8 cellular contexts compared by ENCODE assay signal in genomic region chr12:47870175-47870781, GRCh38. TPM values are rescaled to one million over a fixed set of nuclear protein-coding genes. Genes with fewer than 3 reads are reported as not detected.
DNase-seq lines count a peak whose midpoint lies in the region; ATAC-seq and TF ChIP-seq lines count a peak whose summit lies in the region.

No MANE protein-coding gene starts in this region.

- no peak overlapping the region for H3K9ac ChIP-seq in OCI-LY3 (ENCODE audit: low read length)
- H3K9ac ChIP-seq in parathyroid adenoma = no peak overlapping the region

- H3K36me3 ChIP-seq in OCI-LY3 (replicated peaks; ENCODE audit: low read depth, low read length) (no peaks in the 10 kb centered on the region), esophagus muscularis mucosa (no peaks in the 10 kb centered on the region), parathyroid adenoma (ENCODE audit: control insufficient read depth, insufficient read depth, low read length) (no peaks in the 10 kb centered on the region)

- TF ChIP-seq CTCF in OCI-LY3 (IDR thresholded peaks at IDR 0.05; ENCODE audit: low read depth, low read length) (peak; percentile 26), esophagus muscularis mucosa (IDR thresholded peaks at IDR 0.05) (peak; percentile 7 to 40 (median 17)), parathyroid adenoma (IDR thresholded peaks at IDR 0.05) (peak; percentile 53)

- no peak overlapping the region for H3K4me3 ChIP-seq in OCI-LY3 (ENCODE audit: low read length)
- H3K4me3 ChIP-seq in esophagus muscularis mucosa = no peak overlapping the region
- no peak overlapping the region for H3K4me3 ChIP-seq in parathyroid adenoma (ENCODE audit: low read depth, low read length)

- H3K27ac ChIP-seq in OCI-LY3 (ENCODE audit: low read length) = no peak overlapping the region
- peak overlapping the region in 3 of 4 donors; percentile 13 to 36 (median 20) for H3K27ac ChIP-seq in esophagus muscularis mucosa (replicated peaks in 1 of 4)
- H3K27ac ChIP-seq in parathyroid adenoma = peak overlapping the region; percentile 77

- H3K9me3 ChIP-seq in OCI-LY3 (ENCODE audit: insufficient read depth, low read length) (no peaks in the 10 kb centered on the region), esophagus muscularis mucosa (no peaks in the 10 kb centered on the region), parathyroid adenoma (ENCODE audit: control insufficient read depth, low read length) (no peaks in the 10 kb centered on the region)

- H4K20me1 ChIP-seq in OCI-LY3 (ENCODE audit: insufficient read depth, low read length) = no peaks in the 10 kb centered on the region

- H3K4me1 ChIP-seq in OCI-LY3 (ENCODE audit: low read length) (peaks cover 23% of the 10 kb centered on the region), esophagus muscularis mucosa (peaks cover 12 to 13% (median 13%) of the 10 kb centered on the region in 4 donors), parathyroid adenoma (peaks cover 31% of the 10 kb centered on the region)

- H3K27me3 ChIP-seq in OCI-LY3 (ENCODE audit: low read depth, low read length) (peaks cover 24% of the 10 kb centered on the region; the same call in 1 of the 2 replicates), esophagus muscularis mucosa (no peaks in the 10 kb centered on the region), parathyroid adenoma (ENCODE audit: control insufficient read depth, insufficient read depth, low read length) (no peaks in the 10 kb centered on the region)

- intact Hi-C loops in esophagus muscularis mucosa (cut with DNase I) = no loop called here

- no peak overlapping the region for H3K4me2 ChIP-seq in OCI-LY3 (ENCODE audit: low read length)
- peak overlapping the region; percentile 15 for H3K4me2 ChIP-seq in parathyroid adenoma (ENCODE audit: low read length)

- DNase-seq in AG08395 (ENCODE audit: low spot score) (peak; percentile 62), esophagus muscularis mucosa (ENCODE audit: extremely low spot score) (no peak), COLO668 (lab: John Stamatoyannopoulos, UW; ENCODE audit: unreplicated experiment) (no peak), activated T-cell treated with anti-CD3 and anti-CD28 coated beads for 4 hours (no peak), SHP77 treated with DMSO at 0.1 percent for 48 hours (lab: John Stamatoyannopoulos, UW) (no peak)

- no peak for TF ChIP-seq EP300 in esophagus muscularis mucosa (IDR thresholded peaks at IDR 0.05)

- TF ChIP-seq POLR2A in esophagus muscularis mucosa (IDR thresholded peaks at IDR 0.05; ENCODE audit: low read depth) = no peak

- H3K79me2 ChIP-seq in OCI-LY3 (ENCODE audit: low read length) (no peaks in the 10 kb centered on the region), parathyroid adenoma (peaks cover 32% of the 10 kb centered on the region)

- H2AFZ ChIP-seq in OCI-LY3 (ENCODE audit: low read depth, low read length) = no peak overlapping the region
- H2AFZ ChIP-seq in parathyroid adenoma = no peak overlapping the region

- 27% methylated on average over 6 of the region's 6 CpGs for WGBS in esophagus muscularis mucosa

- peak; percentile 62 for ATAC-seq in GM18517 (IDR thresholded peaks at IDR 0.05; ENCODE audit: unreplicated experiment)

RNA-seq across cellular contexts. Expression of gene VDR, which starts 34.5 kb away (rescaled TPM):
- 1 to 10 TPM in 3 of 4 donors, under 1 TPM in 1; 0.42 to 2.8 (median 2.1) TPM for total RNA-seq in esophagus muscularis mucosa

RNA-seq across cellular contexts. Expression of gene HDAC7, which starts 50.6 kb away (rescaled TPM):
- 100 to 1,000 TPM in 1 of 4 donors, 10 to 100 TPM in 3; 58.3 to 105 (median 82.5) TPM for total RNA-seq in esophagus muscularis mucosa
